Comparison of ENCODE assay signal across 33 cellular contexts in genomic region chr4:172155838-172156345, GRCh38.
"Had no signal": no experiment of that assay in that cellular context is flagged by ENCODE, and none has a peak within 500 bp of the region (broad histone marks: within the 10 kb centered on the region; RNA-seq: fewer than 3 reads in every experiment).

No MANE protein-coding gene starts in this region.

- H3K27ac ChIP-seq: pancreas, prostate gland, sigmoid colon, thyroid gland, upper lobe of left lung, vagina had no signal

- H3K9me3 Mint-ChIP-seq: activated T-helper 1 cell treated with anti-CD3 and anti-CD28 coated beads, Interleukin-12 subunit alpha, Interleukin-12 subunit beta, Interleukin-2, Interleukin-4 antibody, amounts not matched to agents 30 ng/mL and 10 ng/mL and 1 ng/mL, durations not matched to agents 14 hours and 24 hours and 36 hours; stimulated activated naive CD8-positive, alpha-beta T cell treated with anti-CD3 and anti-CD28 coated beads, Interleukin-15, Interleukin-2, amounts not matched to agents 100 ng/mL and 50 ng/mL, for 24 hours; T-helper 1 cell treated with Interleukin-12 subunit alpha and Interleukin-12 subunit beta and Interleukin-4 antibody, amounts not matched to agents 30 μg/mL and 1 μg/mL, for 36 hours had no signal

- FAIRE-seq: pancreas, small intestine had no signal

- H3K36me3 ChIP-seq: pancreas, prostate gland, sigmoid colon, thyroid gland, upper lobe of left lung, vagina had no signal

- ATAC-seq: effector memory CD8-positive, alpha-beta T cell; naive thymus-derived CD4-positive, alpha-beta T cell; pancreas; stimulated activated effector memory CD8-positive, alpha-beta T cell treated with anti-CD3 and anti-CD28 coated beads, Interleukin-12 subunit alpha, Interleukin-12 subunit beta, amount 100 ng/mL, for 72 hours had no signal

- H3K4me3 ChIP-seq: pancreas, prostate gland, sigmoid colon, thyroid gland, upper lobe of left lung, vagina had no signal

- DNase-seq: activated CD4-positive, alpha-beta T cell treated with anti-CD3 and anti-CD28 coated beads for 4 hours; activated CD4-positive, alpha-beta T cell treated with anti-CD3 and anti-CD28 coated beads, Interleukin-2, amount 50 U/mL, for 48 hours; activated CD4-positive, CD25-positive, alpha-beta regulatory T cell; activated CD8-positive, alpha-beta memory T cell treated with anti-CD3 and anti-CD28 coated beads, Interleukin-2, amount 50 U/mL, for 4 hours; activated gamma-delta T cell; activated naive CD4-positive, alpha-beta T cell treated with anti-CD3 and anti-CD28 coated beads, Interleukin-2, amount 50 U/mL, for 16 hours; activated T-cell treated with anti-CD3 and anti-CD28 coated beads, Interleukin-2, amount 50 U/mL, for 1 hour; amniotic stem cell; caudate nucleus; cortex of kidney; effector memory CD8-positive, alpha-beta T cell; foreskin fibroblast; head of caudate nucleus; hypothalamus; immature natural killer cell; midbrain; naive thymus-derived CD4-positive, alpha-beta T cell; nucleus accumbens; pancreas; retina; sigmoid colon; small intestine; stimulated activated CD4-positive, alpha-beta T cell treated with anti-CD3 and anti-CD28 coated beads, Interleukin-4, amount 100 ng/mL, for 24 hours; substantia nigra; T-helper 9 cell; thyroid gland had no signal

- H3K27me3 Mint-ChIP-seq: effector memory CD8-positive, alpha-beta T cell; naive thymus-derived CD4-positive, alpha-beta T cell; stimulated activated naive CD8-positive, alpha-beta T cell treated with anti-CD3 and anti-CD28 coated beads, Interleukin-15, Interleukin-2, amounts not matched to agents 100 ng/mL and 50 ng/mL, for 24 hours had no signal

- H3K4me1 ChIP-seq: pancreas, prostate gland, sigmoid colon, thyroid gland, upper lobe of left lung, vagina had no signal

- H3K27me3 ChIP-seq: pancreas, sigmoid colon, thyroid gland, upper lobe of left lung, vagina had no signal

- H3K9me3 ChIP-seq: pancreas, prostate gland, sigmoid colon, thyroid gland, upper lobe of left lung, vagina had no signal

- H3K4me3 Mint-ChIP-seq: activated T-helper 1 cell treated with anti-CD3 and anti-CD28 coated beads, Interleukin-12 subunit alpha, Interleukin-12 subunit beta, Interleukin-2, Interleukin-4 antibody, amounts not matched to agents 30 ng/mL and 10 ng/mL and 1 ng/mL, durations not matched to agents 14 hours and 24 hours and 36 hours; effector memory CD8-positive, alpha-beta T cell; immature natural killer cell; naive thymus-derived CD4-positive, alpha-beta T cell; stimulated activated effector memory CD8-positive, alpha-beta T cell treated with anti-CD3 and anti-CD28 coated beads, Interleukin-12 subunit alpha, Interleukin-12 subunit beta, amount 100 ng/mL, for 72 hours; stimulated activated naive CD8-positive, alpha-beta T cell treated with anti-CD3 and anti-CD28 coated beads, Interleukin-15, Interleukin-2, amounts not matched to agents 100 ng/mL and 50 ng/mL, for 24 hours; T-helper 1 cell treated with Interleukin-12 subunit alpha and Interleukin-12 subunit beta and Interleukin-4 antibody, amounts not matched to agents 30 μg/mL and 1 μg/mL, for 36 hours had no signal

- H3K27ac Mint-ChIP-seq: activated T-helper 1 cell treated with anti-CD3 and anti-CD28 coated beads, Interleukin-12 subunit alpha, Interleukin-12 subunit beta, Interleukin-2, Interleukin-4 antibody, amounts not matched to agents 30 ng/mL and 10 ng/mL and 1 ng/mL, durations not matched to agents 14 hours and 24 hours and 36 hours; effector memory CD8-positive, alpha-beta T cell; immature natural killer cell; naive thymus-derived CD4-positive, alpha-beta T cell; stimulated activated effector memory CD8-positive, alpha-beta T cell treated with anti-CD3 and anti-CD28 coated beads, Interleukin-12 subunit alpha, Interleukin-12 subunit beta, amount 100 ng/mL, for 72 hours; stimulated activated naive CD8-positive, alpha-beta T cell treated with anti-CD3 and anti-CD28 coated beads, Interleukin-15, Interleukin-2, amounts not matched to agents 100 ng/mL and 50 ng/mL, for 24 hours; T-helper 1 cell treated with Interleukin-12 subunit alpha and Interleukin-12 subunit beta and Interleukin-4 antibody, amounts not matched to agents 30 μg/mL and 1 μg/mL, for 36 hours had no signal

- H3K4me1 Mint-ChIP-seq: immature natural killer cell; stimulated activated effector memory CD8-positive, alpha-beta T cell treated with anti-CD3 and anti-CD28 coated beads, Interleukin-12 subunit alpha, Interleukin-12 subunit beta, amount 100 ng/mL, for 72 hours had no signal

- H3K36me3 Mint-ChIP-seq: immature natural killer cell; naive thymus-derived CD4-positive, alpha-beta T cell; stimulated activated effector memory CD8-positive, alpha-beta T cell treated with anti-CD3 and anti-CD28 coated beads, Interleukin-12 subunit alpha, Interleukin-12 subunit beta, amount 100 ng/mL, for 72 hours had no signal
